20 cellular contexts compared by ENCODE assay signal in genomic region chr10:103874730-103875129, GRCh38. TPM values are rescaled to one million over a fixed set of nuclear protein-coding genes. Genes with fewer than 3 reads are reported as not detected.
A peak's percentile ranks its signal among the peaks of the same experiment; 100 is the strongest.
DNase-seq lines count a peak whose midpoint lies in the region; TF ChIP-seq lines count a peak whose summit lies in the region.
"Had no signal": no experiment of that assay in that cellular context is flagged by ENCODE, and none has a peak within 500 bp of the region (broad histone marks: within the 10 kb centered on the region; RNA-seq: fewer than 3 reads in every experiment).

No MANE protein-coding gene starts in this region.

- DNase-seq in MCF 10A (ENCODE audit: unreplicated experiment), result no peak
- DNase-seq in mammary epithelial cell, result no peak
- peak; percentile 81 for DNase-seq in NCI-H69 (lab: John Stamatoyannopoulos, UW)
- no peak for DNase-seq in brain microvascular endothelial cell
- no peak for DNase-seq in progenitor cell of endocrine pancreas (ENCODE audit: low spot score, unreplicated experiment)
- no peak for DNase-seq in kidney tubule cell (ENCODE audit: low spot score)
- no peak for DNase-seq in NCI-H1048 (lab: John Stamatoyannopoulos, UW)
- DNase-seq in stimulated activated CD4-positive, alpha-beta T cell treated with anti-CD3 and anti-CD28 coated beads, Interleukin-4, amount 100 ng/mL, for 1 hour, result no peak
- DNase-seq: CD8-positive, alpha-beta memory T cell; DND-41; Kasumi-1; NCI-H1105 treated with DMSO at 0.1 percent for 48 hours; NCI-H187 treated with DMSO at 0.1 percent for 48 hours; NCI-H748 treated with DMSO at 0.1 percent for 48 hours; PC-9; SIG-M5 had no signal

- no peaks in the 10 kb centered on the region for H3K27me3 ChIP-seq in mammary epithelial cell (ENCODE audit: insufficient read depth, low read length)
- H3K27me3 ChIP-seq in brain microvascular endothelial cell (replicated peaks), result no peaks in the 10 kb centered on the region
- H3K27me3 ChIP-seq: BLaER1 treated with 17β-estradiol and CSF1 and Interleukin-3, amounts not matched to agents 10 nM and 100 nM had no signal

- in situ Hi-C loops in mammary epithelial cell (cut with MboI; ENCODE audit: low sequenced_read_pairs in 2 of 2), result loop anchor here in 1 of 2 donors (25.0 kb wide), 1 partner anchor 338 kb away; no protein-coding TSS in a partner anchor
- in situ Hi-C loops in brain microvascular endothelial cell (cut with HindIII; ENCODE audit: low pct_ligation_motif_present, low sequenced_read_pairs), result loop anchor here (25.0 kb wide), 1 partner anchor 162 kb away; no protein-coding TSS in a partner anchor

- dilution Hi-C loops in mammary epithelial cell (cut with HindIII; ENCODE audit: low sequenced_read_pairs), result loop anchor here (5.0 to 25.0 kb wide), 2 partner anchors 82 to 137 kb away; no protein-coding TSS in a partner anchor

- no peak overlapping the region for H3K27ac ChIP-seq in mammary epithelial cell (ENCODE audit: insufficient read depth, low read depth, low read length)
- H3K27ac ChIP-seq in brain microvascular endothelial cell, result no peak overlapping the region
- H3K27ac ChIP-seq: BLaER1 treated with 17β-estradiol and CSF1 and Interleukin-3, amounts not matched to agents 10 nM and 100 nM; HL-60; PC-9 had no signal

- H3K27me3 Mint-ChIP-seq in MCF 10A (ENCODE audit: insufficient read depth, unreplicated experiment) (no peaks in the 10 kb centered on the region), progenitor cell of endocrine pancreas (peaks cover 2% of the 10 kb centered on the region)
- H3K27me3 Mint-ChIP-seq: CD8-positive, alpha-beta memory T cell; IgD-negative memory B cell had no signal

- no peak overlapping the region for H3K4me2 ChIP-seq in mammary epithelial cell (ENCODE audit: insufficient read depth, low read depth, low read length)
- H3K4me2 ChIP-seq: PC-9 had no signal

- peaks cover 4% of the 10 kb centered on the region for H3K36me3 ChIP-seq in mammary epithelial cell (ENCODE audit: insufficient read depth, low read length)
- H3K36me3 ChIP-seq in brain microvascular endothelial cell (replicated peaks), result peaks cover 4% of the 10 kb centered on the region
- H3K36me3 ChIP-seq: HAP-1 had no signal

- no peak overlapping the region for H3K4me3 Mint-ChIP-seq in MCF 10A (ENCODE audit: unreplicated experiment)
- no peak overlapping the region for H3K4me3 Mint-ChIP-seq in progenitor cell of endocrine pancreas (ENCODE audit: low read depth)
- H3K4me3 Mint-ChIP-seq: CD8-positive, alpha-beta memory T cell; IgD-negative memory B cell had no signal

- peaks cover 52% of the 10 kb centered on the region for H3K4me1 ChIP-seq in mammary epithelial cell (ENCODE audit: insufficient read depth, low read length)
- H3K4me1 ChIP-seq: HAP-1 had no signal

- CTCF ChIA-PET in MCF 10A (lab: Yijun Ruan, JAX) (interaction anchor here (0.5 to 8.4 kb wide), 6 partner anchors 10 to 190 kb away, joined by 3 to 106 read pairs (median 4); no protein-coding TSS in a partner anchor), mammary epithelial cell (lab: Charles Lee; ENCODE audit: low non-redundant PET) (no interaction called here)

- H3K4me3 ChIP-seq in mammary epithelial cell (replicated peaks in 1 of 3; ENCODE audit: insufficient read depth in 1 of 3, low read depth in 2 of 3, low read length in 3 of 3), result no peak overlapping the region
- H3K4me3 ChIP-seq in brain microvascular endothelial cell (ENCODE audit: low read depth, low read length), result no peak overlapping the region
- H3K4me3 ChIP-seq: BLaER1 treated with 17β-estradiol and CSF1 and Interleukin-3, amounts not matched to agents 10 nM and 100 nM; HAP-1; PC-9 had no signal

- TF ChIP-seq CTCF in MCF 10A (IDR thresholded peaks at IDR 0.05; ENCODE audit: unreplicated experiment) (no peak), mammary epithelial cell (conservative IDR thresholded peaks at IDR 0.05 in 1 of 2, IDR thresholded peaks at IDR 0.05 in 1 of 2; ENCODE audit: extremely low read depth in 1 of 2, insufficient read depth in 1 of 2, low read depth in 1 of 2, low read length in 2 of 2) (no peak), brain microvascular endothelial cell (IDR thresholded peaks at IDR 0.05; ENCODE audit: low read depth, low read length, missing control alignments) (peak; percentile 18), progenitor cell of endocrine pancreas (IDR thresholded peaks at IDR 0.05; ENCODE audit: unreplicated experiment) (peak; percentile 34)

- H3K9me3 ChIP-seq in mammary epithelial cell (replicated peaks; ENCODE audit: insufficient read depth, low read length), result no peaks in the 10 kb centered on the region
- H3K9me3 ChIP-seq: BLaER1 treated with 17β-estradiol and CSF1 and Interleukin-3, amounts not matched to agents 10 nM and 100 nM; HAP-1 had no signal

- H3K4me1 Mint-ChIP-seq in MCF 10A (ENCODE audit: insufficient read depth, unreplicated experiment), result peaks cover 38% of the 10 kb centered on the region
- peaks cover 2% of the 10 kb centered on the region for H3K4me1 Mint-ChIP-seq in progenitor cell of endocrine pancreas (ENCODE audit: low read depth)
- H3K4me1 Mint-ChIP-seq: IgD-negative memory B cell had no signal

- POLR2A ChIA-PET in MCF 10A (lab: Yijun Ruan, JAX), result interaction anchor here (0.6 to 9.5 kb wide), 7 partner anchors 10 to 165 kb away, joined by 3 to 315 read pairs (median 3); partner anchors contain the start of gene SH3PXD2A

- 90% methylated on average over 6 of the region's 6 CpGs for WGBS in mammary epithelial cell (ENCODE audit: low coverage, missing lambda C conversion rate)

- H4K20me1 ChIP-seq in mammary epithelial cell (ENCODE audit: insufficient read depth, low read length), result no peaks in the 10 kb centered on the region
- H4K20me1 ChIP-seq: BLaER1 treated with 17β-estradiol and CSF1 and Interleukin-3, amounts not matched to agents 10 nM and 100 nM had no signal

- peaks cover 21% of the 10 kb centered on the region for H3K36me3 Mint-ChIP-seq in MCF 10A (ENCODE audit: insufficient read depth, unreplicated experiment)
- H3K36me3 Mint-ChIP-seq in progenitor cell of endocrine pancreas (ENCODE audit: insufficient read depth), result peaks cover 2% of the 10 kb centered on the region

- H3K27ac Mint-ChIP-seq in MCF 10A (ENCODE audit: low read depth, unreplicated experiment) (peak overlapping the region; percentile 97), progenitor cell of endocrine pancreas (no peak overlapping the region)

- H3K79me2 ChIP-seq in mammary epithelial cell (ENCODE audit: insufficient read depth, low read length), result no peaks in the 10 kb centered on the region

- no peak overlapping the region for H2AFZ ChIP-seq in mammary epithelial cell (ENCODE audit: low read depth, low read length)
- H2AFZ ChIP-seq: PC-9 had no signal

- H3K9ac ChIP-seq in mammary epithelial cell (ENCODE audit: insufficient read depth, low read length), result no peak overlapping the region
- H3K9ac ChIP-seq: BLaER1 treated with 17β-estradiol and CSF1 and Interleukin-3, amounts not matched to agents 10 nM and 100 nM had no signal

- no peaks in the 10 kb centered on the region for H3K9me3 Mint-ChIP-seq in MCF 10A (ENCODE audit: unreplicated experiment)
- H3K9me3 Mint-ChIP-seq in progenitor cell of endocrine pancreas (ENCODE audit: low read depth), result no peaks in the 10 kb centered on the region
- H3K9me3 Mint-ChIP-seq: CD8-positive, alpha-beta memory T cell; IgD-negative memory B cell had no signal

- intact Hi-C loops in MCF 10A (cut with micrococcal nuclease) (no loop called here), mammary epithelial cell (cut with micrococcal nuclease) (loop anchor here (5.0 kb wide), 1 partner anchor 347 kb away; no protein-coding TSS in a partner anchor)

- BruUV-seq in MCF 10A (replicated peaks; lab: Mats Ljungman, UMichigan) (no TSS peak), mammary epithelial cell (replicated peaks; lab: Mats Ljungman, UMichigan) (no TSS peak)

RNA-seq across cellular contexts. Expression of gene SH3PXD2A, which starts 19.4 kb away (rescaled TPM):
- total RNA-seq in MCF 10A (2022), result 13.2 and 15.0 TPM in 2 replicates
- 100 to 1,000 TPM in 1 of 2 donors, 10 to 100 TPM in 1; 72.2 to 116 TPM for total RNA-seq in mammary epithelial cell
- polyA plus RNA-seq in mammary epithelial cell, result 35.3 TPM
- polyA minus RNA-seq in mammary epithelial cell, result 112 TPM
- total RNA-seq in progenitor cell of endocrine pancreas, result 25.5 and 28.0 TPM in 2 replicates

RNA-seq across cellular contexts. Expression of gene STN1, which starts 43.3 kb away (rescaled TPM):
- total RNA-seq in MCF 10A (2022) (31.8 and 46.7 TPM in 2 replicates), mammary epithelial cell (10 to 100 TPM; 42.6 to 65.0 TPM), progenitor cell of endocrine pancreas (13.6 and 15.7 TPM in 2 replicates)
- polyA plus RNA-seq in mammary epithelial cell, result 50.1 TPM
- 25.7 TPM for polyA minus RNA-seq in mammary epithelial cell

Comparison
In these comparisons a context has a peak if more than half of its experiments do, and no peak if none do; other contexts are left out.
1. CTCF ChIP-seq: peak in brain microvascular endothelial cell (single experiment) and progenitor cell of endocrine pancreas (single experiment); none in MCF 10A (single experiment) and mammary epithelial cell (0 of 2).